Comparison of ENCODE assay signal across 11 cellular contexts in the genomic region with DNA sequence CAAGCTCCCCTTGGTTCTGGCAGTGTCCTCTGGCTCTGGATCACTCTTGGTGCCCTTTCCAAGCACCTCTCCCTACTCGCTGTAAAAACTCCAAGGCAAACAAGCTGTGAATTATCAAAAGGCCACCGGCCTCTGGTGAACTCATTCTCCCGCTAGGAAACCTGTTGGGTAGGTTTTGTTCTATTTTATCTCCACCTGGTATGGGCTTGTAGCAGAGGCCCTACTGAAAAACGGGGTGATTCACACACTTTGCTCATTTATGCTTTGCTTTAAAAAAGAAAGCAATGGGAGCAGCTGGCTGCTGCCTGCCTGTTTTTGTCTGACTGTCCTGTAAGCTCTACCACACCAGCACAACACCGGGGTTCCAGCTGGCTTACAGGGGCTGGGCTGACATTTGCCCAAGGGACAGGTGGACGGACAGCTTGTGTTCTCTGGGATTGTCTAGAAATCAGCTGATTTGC. TPM values are rescaled to one million over a fixed set of nuclear protein-coding genes. Genes with fewer than 3 reads are reported as not detected.
DNase-seq lines count a peak whose midpoint lies in the region; ATAC-seq and TF ChIP-seq lines count a peak whose summit lies in the region.
"Had no signal": no experiment of that assay in that cellular context is flagged by ENCODE, and none has a peak within 500 bp of the region (broad histone marks: within the 10 kb centered on the region; RNA-seq: fewer than 3 reads in every experiment).

No MANE protein-coding gene starts in this region.

- no peaks in the 10 kb centered on the region for H4K20me1 ChIP-seq in mammary epithelial cell (ENCODE audit: insufficient read depth, low read length)

- peak overlapping the region; percentile 65 for H3K4me2 ChIP-seq in mammary epithelial cell (ENCODE audit: insufficient read depth, low read depth, low read length)

- H3K27me3 Mint-ChIP-seq in Caco-2 (ENCODE audit: insufficient read depth, unreplicated experiment) (no peaks in the 10 kb centered on the region), chondrocyte (ENCODE audit: low read depth) (no peaks in the 10 kb centered on the region)
- H3K27me3 Mint-ChIP-seq: activated CD8-positive, alpha-beta memory T cell treated with anti-CD3 and anti-CD28 coated beads, Interleukin-2, amount 10 ng/mL, durations not matched to agents 7 days and 5 days had no signal

- no TSS peak for BruUV-seq in Caco-2 (replicated peaks; lab: Mats Ljungman, UMichigan)
- no TSS peak for BruUV-seq in mammary epithelial cell (replicated peaks; lab: Mats Ljungman, UMichigan)

- intact Hi-C loops in Caco-2 (cut with micrococcal nuclease; ENCODE audit: unreplicated experiment) (loop anchor here (1.0 to 5.0 kb wide), 4 partner anchors 8 to 331 kb away; no protein-coding TSS in a partner anchor), mammary epithelial cell (cut with micrococcal nuclease) (loop anchor here (1.0 kb wide), 1 partner anchor 18 kb away; no protein-coding TSS in a partner anchor)

- H3K27ac ChIP-seq in mammary epithelial cell (ENCODE audit: insufficient read depth, low read depth, low read length) (peak overlapping the region; percentile 17), mucosa of rectum (ENCODE audit: low read depth in 2 of 2, low read length in 2 of 2) (peak overlapping the region; percentile 70 to 71)

- no peak overlapping the region for H2AFZ ChIP-seq in mammary epithelial cell (ENCODE audit: low read depth, low read length)

- no peaks in the 10 kb centered on the region for H3K27me3 ChIP-seq in Caco-2 (replicated peaks; ENCODE audit: control insufficient read depth, insufficient read depth, low read length)
- H3K27me3 ChIP-seq in mammary epithelial cell (ENCODE audit: insufficient read depth, low read length) = no peaks in the 10 kb centered on the region
- H3K27me3 ChIP-seq in mucosa of rectum (ENCODE audit: control insufficient read depth in 2 of 2, insufficient read depth in 2 of 2, low read length in 2 of 2) = no peaks in the 10 kb centered on the region

- peaks cover 96% of the 10 kb centered on the region for H3K79me2 ChIP-seq in mammary epithelial cell (ENCODE audit: insufficient read depth, low read length)

- dilution Hi-C loops in mammary epithelial cell (cut with HindIII; ENCODE audit: low sequenced_read_pairs) = no loop called here

- in situ Hi-C loops in mammary epithelial cell (cut with MboI; ENCODE audit: low sequenced_read_pairs in 2 of 2) = no loop called here

- H3K36me3 Mint-ChIP-seq in Caco-2 (ENCODE audit: insufficient read depth, unreplicated experiment) (peaks cover 18% of the 10 kb centered on the region), chondrocyte (ENCODE audit: low read depth) (peaks cover 2% of the 10 kb centered on the region)
- H3K36me3 Mint-ChIP-seq: activated CD8-positive, alpha-beta memory T cell treated with anti-CD3 and anti-CD28 coated beads, Interleukin-2, amount 10 ng/mL, durations not matched to agents 7 days and 5 days had no signal

- no peaks in the 10 kb centered on the region for H3K9me3 ChIP-seq in Caco-2
- no peaks in the 10 kb centered on the region for H3K9me3 ChIP-seq in mammary epithelial cell (replicated peaks; ENCODE audit: insufficient read depth, low read length)
- H3K9me3 ChIP-seq in mucosa of rectum (ENCODE audit: control insufficient read depth in 2 of 2, low read length in 2 of 2) = no peaks in the 10 kb centered on the region

- TF ChIP-seq CTCF in Caco-2 (IDR thresholded peaks at IDR 0.05; ENCODE audit: insufficient read depth in 1 of 2, low read depth in 1 of 2, low read length in 1 of 2, severe bottlenecking in 1 of 2, unreplicated experiment in 1 of 2) (no peak), mammary epithelial cell (conservative IDR thresholded peaks at IDR 0.05 in 1 of 2, IDR thresholded peaks at IDR 0.05 in 1 of 2; ENCODE audit: extremely low read depth in 1 of 2, insufficient read depth in 1 of 2, low read depth in 1 of 2, low read length in 2 of 2) (no peak), chondrocyte (IDR thresholded peaks at IDR 0.05) (no peak)

- TF ChIP-seq POLR2A in GM18505 (IDR thresholded peaks at IDR 0.05; ENCODE audit: borderline replicate concordance, extremely low read depth, insufficient read depth, insufficient read length) = no peak

- H3K27ac Mint-ChIP-seq in Caco-2 (ENCODE audit: unreplicated experiment) = peak overlapping the region; percentile 96
- H3K27ac Mint-ChIP-seq in chondrocyte (ENCODE audit: unreplicated experiment) = no peak overlapping the region
- H3K27ac Mint-ChIP-seq: activated CD8-positive, alpha-beta memory T cell treated with anti-CD3 and anti-CD28 coated beads, Interleukin-2, amount 10 ng/mL, durations not matched to agents 7 days and 5 days had no signal

- no peak for ATAC-seq in GM18505 (IDR thresholded peaks at IDR 0.05; ENCODE audit: unreplicated experiment)
- ATAC-seq: activated CD8-positive, alpha-beta memory T cell treated with anti-CD3 and anti-CD28 coated beads, Interleukin-2, amount 10 ng/mL, durations not matched to agents 7 days and 5 days had no signal

- H3K36me3 ChIP-seq in Caco-2 (ENCODE audit: control insufficient read depth, insufficient read depth, low read length) (no peaks in the 10 kb centered on the region), mammary epithelial cell (ENCODE audit: insufficient read depth, low read length) (no peaks in the 10 kb centered on the region), mucosa of rectum (ENCODE audit: control insufficient read depth in 2 of 2, insufficient read depth in 2 of 2, low read length in 2 of 2) (peaks cover 0 to 2% of the 10 kb centered on the region in 2 donors)

- WGBS in mammary epithelial cell (ENCODE audit: low coverage, missing lambda C conversion rate) = 15% methylated on average over 5 of the region's 6 CpGs

- POLR2A ChIA-PET in Caco-2 (lab: Charles Lee) = interaction anchor here (0.6 to 1.1 kb wide), 3 partner anchors 27 to 716 kb away, joined by 3 to 5 read pairs (median 4); no protein-coding TSS in a partner anchor

- CTCF ChIA-PET in Caco-2 (lab: Charles Lee) (interaction anchor here (0.7 to 1.1 kb wide), 3 partner anchors 27 to 109 kb away, joined by 3 to 5 read pairs (median 4); no protein-coding TSS in a partner anchor), mammary epithelial cell (lab: Charles Lee; ENCODE audit: low non-redundant PET) (interaction anchor here (0.7 to 0.9 kb wide), 2 partner anchors 559 to 750 kb away, joined by 4 read pairs; no protein-coding TSS in a partner anchor)

- peak overlapping the region; percentile 7; the same call in 1 of the 2 replicates for H3K4me3 ChIP-seq in Caco-2 (ENCODE audit: low read depth, low read length)
- H3K4me3 ChIP-seq in mammary epithelial cell (replicated peaks in 1 of 3; ENCODE audit: insufficient read depth in 1 of 3, low read depth in 2 of 3, low read length in 3 of 3) = no peak overlapping the region
- H3K4me3 ChIP-seq in mucosa of rectum (ENCODE audit: low read length in 2 of 2) = no peak overlapping the region

- peaks cover 53% of the 10 kb centered on the region for H3K4me1 Mint-ChIP-seq in Caco-2 (ENCODE audit: low read depth, unreplicated experiment)
- peaks cover 60% of the 10 kb centered on the region for H3K4me1 Mint-ChIP-seq in chondrocyte (ENCODE audit: low read depth)
- H3K4me1 Mint-ChIP-seq: activated CD8-positive, alpha-beta memory T cell treated with anti-CD3 and anti-CD28 coated beads, Interleukin-2, amount 10 ng/mL, durations not matched to agents 7 days and 5 days had no signal

- H3K9me3 Mint-ChIP-seq in Caco-2 (ENCODE audit: unreplicated experiment) (peaks cover 10% of the 10 kb centered on the region), chondrocyte (ENCODE audit: low read depth) (no peaks in the 10 kb centered on the region)

- H3K4me1 ChIP-seq in Caco-2 (peaks cover 68% of the 10 kb centered on the region), mammary epithelial cell (ENCODE audit: insufficient read depth, low read length) (peaks cover 32% of the 10 kb centered on the region), mucosa of rectum (ENCODE audit: control insufficient read depth in 2 of 2, insufficient read depth in 2 of 2, low read length in 2 of 2) (peaks cover 37 to 61% of the 10 kb centered on the region in 2 donors)

- DNase-seq in Caco-2 = peak; percentile 83
- DNase-seq in NCI-H146 (lab: John Stamatoyannopoulos, UW) = peak; percentile 82
- DNase-seq in mammary epithelial cell = peak; percentile 92
- DNase-seq in hypothalamus (lab: John Stamatoyannopoulos, UW) = no peak
- no peak for DNase-seq in chondrocyte (ENCODE audit: low spot score)
- no peak for DNase-seq in NAMALWA (ENCODE audit: low spot score)
- DNase-seq: activated CD8-positive, alpha-beta memory T cell treated with anti-CD3 and anti-CD28 coated beads, Interleukin-2, amount 10 ng/mL, durations not matched to agents 7 days and 5 days; KG1; T-helper 9 cell had no signal

- H3K9ac ChIP-seq in mammary epithelial cell (ENCODE audit: insufficient read depth, low read length) = peak overlapping the region; percentile 16
- peak overlapping the region in 1 of 2 donors; percentile 26 for H3K9ac ChIP-seq in mucosa of rectum (ENCODE audit: low read depth in 1 of 2, low read length in 2 of 2)

- H3K4me3 Mint-ChIP-seq in Caco-2 (ENCODE audit: unreplicated experiment) (peak overlapping the region; percentile 52), chondrocyte (ENCODE audit: unreplicated experiment) (no peak overlapping the region)
- H3K4me3 Mint-ChIP-seq: activated CD8-positive, alpha-beta memory T cell treated with anti-CD3 and anti-CD28 coated beads, Interleukin-2, amount 10 ng/mL, durations not matched to agents 7 days and 5 days had no signal

RNA-seq across cellular contexts. Expression of gene SH3BP4, which starts 56.8 kb away (rescaled TPM):
- 29.1 and 29.9 TPM in 2 replicates for total RNA-seq in Caco-2 (2022)
- 10 to 100 TPM; 54.6 to 63.0 TPM for total RNA-seq in mammary epithelial cell
- polyA plus RNA-seq in mammary epithelial cell = 36.8 TPM
- polyA minus RNA-seq in mammary epithelial cell = 66.1 TPM
- 42.4 to 51.9 TPM (median 50.4 TPM) in 3 replicates for total RNA-seq in chondrocyte

Comparison
In these comparisons a context has a peak if more than half of its experiments do, and no peak if none do; other contexts are left out.
1. DNase-seq: peak in Caco-2 (2 of 2), NCI-H146 (single experiment) and mammary epithelial cell (single experiment); none in hypothalamus (0 of 51), chondrocyte (single experiment) and NAMALWA (single experiment).